20 cellular contexts compared by ENCODE assay signal in the genomic region with DNA sequence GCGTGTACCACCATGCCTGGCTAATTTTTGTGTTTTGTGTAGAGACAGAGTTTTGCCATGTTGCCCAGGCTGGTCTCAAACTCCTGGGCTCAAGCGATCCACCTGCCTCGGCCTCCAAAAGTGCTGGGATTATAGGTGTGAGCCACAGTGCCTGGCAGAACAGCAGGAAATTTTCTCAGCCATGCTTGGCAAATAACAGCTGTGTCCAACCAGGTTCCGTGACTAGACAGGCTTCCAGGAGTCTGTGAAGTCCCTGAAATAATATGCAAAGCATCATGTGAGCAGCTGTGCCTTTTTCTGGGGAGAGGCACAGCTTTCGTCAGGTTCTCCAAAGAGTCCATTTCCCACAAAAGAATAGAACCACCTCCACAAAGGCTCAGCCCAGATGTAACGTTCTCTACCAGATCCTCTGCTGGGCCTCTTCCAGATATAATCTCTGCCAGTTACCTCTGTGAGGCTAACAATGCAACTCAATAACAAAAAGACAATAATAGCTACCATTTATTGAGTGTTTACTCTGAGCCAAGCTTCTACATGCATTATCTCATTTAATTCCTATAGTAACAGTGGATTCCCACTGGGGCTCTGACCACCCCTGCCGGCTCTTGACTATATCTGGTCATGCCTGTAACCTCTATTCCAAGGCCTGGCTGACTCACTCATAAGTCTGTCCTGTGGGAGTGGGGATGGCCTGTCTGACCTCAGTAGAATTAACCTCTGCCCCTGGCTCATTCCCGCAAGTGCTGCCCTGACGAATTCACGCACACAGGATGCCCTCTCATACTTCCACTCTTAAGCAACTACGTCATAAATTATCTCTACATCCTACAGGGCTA.
DNase-seq lines count a peak whose midpoint lies in the region; ATAC-seq and FAIRE-seq lines count a peak whose summit lies in the region.
"Had no signal": no experiment of that assay in that cellular context is flagged by ENCODE, and none has a peak within 500 bp of the region (broad histone marks: within the 10 kb centered on the region; RNA-seq: fewer than 3 reads in every experiment).

No MANE protein-coding gene starts in this region.

- DNase-seq in NCI-H748 (lab: John Stamatoyannopoulos, UW; ENCODE audit: unreplicated experiment), result peak; percentile 7
- no peak for DNase-seq in NCI-H748 treated with DMSO at 0.1 percent for 48 hours (lab: John Stamatoyannopoulos, UW)
- DNase-seq in RCC 7860 (ENCODE audit: low spot score), result peak; percentile 84
- DNase-seq in iris pigment epithelial cell (ENCODE audit: low read depth), result peak; percentile 28
- DNase-seq in superior temporal gyrus (ENCODE audit: extremely low spot score), result peak; percentile 64
- DNase-seq in germinal center (ENCODE audit: low spot score), result no peak
- DNase-seq in stimulated activated naive CD4-positive, alpha-beta T cell (lab: John Stamatoyannopoulos, UW), result no peak
- DNase-seq: activated CD4-positive, alpha-beta T cell treated with anti-CD3 and anti-CD28 coated beads for 4 hours; activated naive CD8-positive, alpha-beta T cell treated with anti-CD3 and anti-CD28 coated beads for 36 hours; activated T-cell treated with anti-CD3 and anti-CD28 coated beads, Interleukin-2, amount 50 U/mL, for 1 hour; COR-L47; hippocampal formation; left ventricle myocardium inferior; natural killer cell; NCI-H510A; stimulated activated naive B cell treated with anti-CD40 and anti-IgM and Interleukin-4, amounts not matched to agents 10 μg/mL and 1 μg/mL and 100 μg/mL, for 72 hours; T-helper 2 cell; uterus had no signal

- ATAC-seq in HG03354 (IDR thresholded peaks at IDR 0.05; ENCODE audit: poor library complexity, severe bottlenecking, unreplicated experiment), result no peak
- ATAC-seq: natural killer cell; sciatic nerve; stimulated activated naive B cell treated with anti-CD40 and anti-IgM and Interleukin-4, amounts not matched to agents 10 μg/mL and 1 μg/mL and 100 μg/mL, for 72 hours had no signal

- FAIRE-seq in RCC 7860 (lab: Jason Lieb, UNC), result peak; percentile 67

Comparison
In these comparisons a context has a peak if more than half of its experiments do, and no peak if none do; other contexts are left out.
1. DNase-seq: peak in NCI-H748 (single experiment), RCC 7860 (single experiment), iris pigment epithelial cell (single experiment) and superior temporal gyrus (single experiment); none in NCI-H748 treated with DMSO at 0.1 percent for 48 hours (single experiment), germinal center (single experiment) and stimulated activated naive CD4-positive, alpha-beta T cell (0 of 6).